Comparison of ENCODE assay signal across 1 cellular context in the genomic region with DNA sequence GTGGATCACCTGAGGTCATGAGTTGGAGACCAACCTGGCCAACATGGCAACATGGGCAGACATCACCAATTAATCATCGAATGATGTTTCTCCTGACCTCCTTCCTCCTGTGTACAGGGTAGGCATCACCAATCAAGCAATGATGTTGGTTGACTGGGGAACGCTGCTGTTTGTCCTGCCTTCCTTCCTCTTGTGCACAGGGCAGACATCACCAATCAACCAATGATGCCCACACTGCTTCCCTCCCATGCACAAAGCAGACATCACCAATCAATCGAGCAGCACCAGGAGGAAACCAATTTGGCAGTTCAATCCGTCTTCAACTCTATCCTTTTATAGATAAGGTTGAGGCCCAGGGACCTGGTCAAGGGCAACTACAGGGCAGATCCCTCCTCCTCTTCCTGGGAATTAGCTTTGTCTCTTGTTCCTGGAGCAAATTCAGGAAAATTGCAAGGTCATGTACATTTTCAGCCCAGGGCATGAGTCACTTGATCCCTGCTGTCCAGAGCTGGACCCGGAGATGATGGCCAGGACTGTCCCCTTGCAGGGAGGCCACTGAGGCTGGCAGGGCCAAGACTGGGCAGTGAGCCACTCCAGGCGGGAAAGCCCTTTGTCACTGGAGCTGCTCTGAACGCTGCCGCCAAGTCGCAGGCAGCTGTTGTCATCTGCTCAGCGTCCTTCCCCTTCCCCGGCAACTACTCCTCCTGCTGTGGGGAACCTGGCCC.
TF ChIP-seq lines count a peak whose summit lies in the region.

No MANE protein-coding gene starts in this region.

TF ChIP-seq in WTC11, 78 proteins besides CTCF, POLR2A, EP300 and RAD21 (continued from another document):
- TF ChIP-seq, protein P1, sequence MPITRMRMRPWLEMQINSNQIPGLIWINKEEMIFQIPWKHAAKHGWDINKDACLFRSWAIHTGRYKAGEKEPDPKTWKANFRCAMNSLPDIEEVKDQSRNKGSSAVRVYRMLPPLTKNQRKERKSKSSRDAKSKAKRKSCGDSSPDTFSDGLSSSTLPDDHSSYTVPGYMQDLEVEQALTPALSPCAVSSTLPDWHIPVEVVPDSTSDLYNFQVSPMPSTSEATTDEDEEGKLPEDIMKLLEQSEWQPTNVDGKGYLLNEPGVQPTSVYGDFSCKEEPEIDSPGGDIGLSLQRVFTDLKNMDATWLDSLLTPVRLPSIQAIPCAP (CRISPR knock-in tag; IDR thresholded peaks at IDR 0.05): no peak
- TF ChIP-seq TEAD4 (CRISPR knock-in tag; IDR thresholded peaks at IDR 0.05) (no peak), ETV6 (CRISPR knock-in tag; IDR thresholded peaks at IDR 0.05) (no peak)
- TF ChIP-seq, protein P2, sequence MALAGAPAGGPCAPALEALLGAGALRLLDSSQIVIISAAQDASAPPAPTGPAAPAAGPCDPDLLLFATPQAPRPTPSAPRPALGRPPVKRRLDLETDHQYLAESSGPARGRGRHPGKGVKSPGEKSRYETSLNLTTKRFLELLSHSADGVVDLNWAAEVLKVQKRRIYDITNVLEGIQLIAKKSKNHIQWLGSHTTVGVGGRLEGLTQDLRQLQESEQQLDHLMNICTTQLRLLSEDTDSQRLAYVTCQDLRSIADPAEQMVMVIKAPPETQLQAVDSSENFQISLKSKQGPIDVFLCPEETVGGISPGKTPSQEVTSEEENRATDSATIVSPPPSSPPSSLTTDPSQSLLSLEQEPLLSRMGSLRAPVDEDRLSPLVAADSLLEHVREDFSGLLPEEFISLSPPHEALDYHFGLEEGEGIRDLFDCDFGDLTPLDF (CRISPR knock-in tag; IDR thresholded peaks at IDR 0.05): no peak
